ENCODE assay signal across 1 cellular context in genomic region chr9:20701058-20701457, GRCh38.
TF ChIP-seq lines count a peak whose summit lies in the region.

No MANE protein-coding gene starts in this region.

TF ChIP-seq in H1, 55 proteins besides CTCF, POLR2A, EP300 and RAD21 (continued from another document):
- no peak for TF ChIP-seq ATF2 (IDR thresholded peaks at IDR 0.05; ENCODE audit: low read length)
- TF ChIP-seq SRF (IDR thresholded peaks at IDR 0.05; ENCODE audit: low read depth, low read length), result no peak
- TF ChIP-seq KDM4A (IDR thresholded peaks at IDR 0.05; ENCODE audit: low read depth, low read length, severe bottlenecking), result no peak
- TF ChIP-seq EZH2 (IDR thresholded peaks at IDR 0.05; ENCODE audit: low read depth, low read length, severe bottlenecking), result no peak
- no peak for TF ChIP-seq NRF1 (IDR thresholded peaks at IDR 0.05; ENCODE audit: low read depth, low read length)
- TF ChIP-seq BACH1 (IDR thresholded peaks at IDR 0.05; ENCODE audit: low read length), result no peak
- TF ChIP-seq GABPA (IDR thresholded peaks at IDR 0.05; ENCODE audit: borderline replicate concordance, insufficient read depth, low read length), result no peak
- TF ChIP-seq KDM5A (IDR thresholded peaks at IDR 0.05; ENCODE audit: low read length), result no peak
- no peak for TF ChIP-seq RFX5 (IDR thresholded peaks at IDR 0.05; ENCODE audit: borderline replicate concordance, low read depth, low read length)
- TF ChIP-seq SIN3A (conservative IDR thresholded peaks at IDR 0.05 in 1 of 2, IDR thresholded peaks at IDR 0.05 in 1 of 2; ENCODE audit: low read depth in 1 of 2, low read length in 2 of 2), result no peak
- no peak for TF ChIP-seq JUN (IDR thresholded peaks at IDR 0.05; ENCODE audit: low read depth, low read length)
- no peak for TF ChIP-seq POLR2AphosphoS5 (IDR thresholded peaks at IDR 0.05; ENCODE audit: low read depth, low read length)
- TF ChIP-seq TCF12 (IDR thresholded peaks at IDR 0.05; ENCODE audit: low read depth, low read length), result no peak
- TF ChIP-seq JUND (IDR thresholded peaks at IDR 0.05; ENCODE audit: low read length), result no peak
- no peak for TF ChIP-seq TAF7 (optimal IDR thresholded peaks at IDR 0.05; ENCODE audit: borderline replicate concordance, low read depth, low read length)
TF ChIP-seq in H1: peak in this region for 0.
